ENCODE assay signal across 10 cellular contexts in the genomic region with DNA sequence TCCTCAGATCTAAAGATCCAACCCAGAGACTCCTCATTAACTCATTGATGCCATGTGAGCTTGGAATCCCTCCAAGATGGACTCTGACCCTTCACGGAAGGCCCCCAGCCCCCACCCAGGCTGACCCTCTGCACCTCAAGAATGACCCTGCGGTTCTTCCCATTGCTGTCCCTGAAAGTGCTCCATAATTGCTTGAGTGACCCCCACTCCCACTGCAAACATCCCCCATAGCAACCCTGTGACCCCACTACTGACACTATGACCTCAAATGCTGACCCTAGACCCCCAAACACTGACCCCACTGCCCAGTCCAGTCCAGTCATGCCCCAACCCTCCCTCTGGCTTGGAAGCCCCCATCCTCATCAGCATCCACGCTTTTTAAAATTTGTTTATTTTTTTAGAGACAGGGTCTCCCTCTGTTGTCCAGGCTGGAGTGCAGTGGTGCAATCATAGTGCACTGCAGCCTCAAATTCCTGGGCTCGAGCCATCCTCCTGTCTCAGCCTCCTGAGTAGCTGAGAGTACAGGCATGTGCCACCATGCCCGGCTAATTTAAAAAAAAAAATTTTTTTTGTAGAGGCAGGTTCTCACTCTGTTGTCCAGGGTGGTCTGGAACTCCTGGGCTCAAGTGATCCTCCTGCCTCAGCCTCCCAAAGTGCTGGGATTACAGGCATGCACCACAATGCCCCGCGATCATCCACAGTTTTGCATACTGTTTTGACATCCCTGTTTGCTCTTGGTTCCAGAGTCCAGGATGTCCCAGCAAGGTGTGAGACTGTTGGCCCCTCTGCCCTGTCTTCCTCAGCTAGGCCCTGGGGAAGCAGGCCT. TPM values are rescaled to one million over a fixed set of nuclear protein-coding genes. Genes with fewer than 3 reads are reported as not detected.
A peak's percentile ranks its signal among the peaks of the same experiment; 100 is the strongest.
DNase-seq lines count a peak whose midpoint lies in the region; ATAC-seq, FAIRE-seq and TF ChIP-seq lines count a peak whose summit lies in the region.
"Had no signal": no experiment of that assay in that cellular context is flagged by ENCODE, and none has a peak within 500 bp of the region (broad histone marks: within the 10 kb centered on the region; RNA-seq: fewer than 3 reads in every experiment).

No MANE protein-coding gene starts in this region.

- WGBS in H1 (ENCODE audit: extremely low coverage in 1 of 2, insufficient coverage in 1 of 2, insufficient read length in 1 of 2, insufficient replicate concordance in 2 of 2, low coverage in 1 of 2, low lambda C conversion rate in 2 of 2, missing lambda C conversion rate in 1 of 2), 2 experiments = 90% methylated on average over 7 of the region's 7 CpGs; no CpG with 5 or more reads in 1 of the 2 experiments

- no peak overlapping the region for H2BK20ac ChIP-seq in H1 (ENCODE audit: low read length)

- peak overlapping the region; percentile 44 for H4K91ac ChIP-seq in H1 (replicated peaks; ENCODE audit: insufficient read length, low read length)

- H2BK5ac ChIP-seq in H1 (ENCODE audit: low read depth, low read length) = 0 out of 2 replicates have a peak overlapping the region, but pooled peaks have one; percentile 24

- no peaks in the 10 kb centered on the region for H3K27me3 ChIP-seq in CD4-positive, CD25-positive, alpha-beta regulatory T cell (ENCODE audit: control insufficient read depth, insufficient read depth, low read length)
- peaks cover 31 to 60% (median 53%) of the 10 kb centered on the region in 4 experiments for H3K27me3 ChIP-seq in H1 (replicated peaks in 1 of 4; ENCODE audit: control insufficient read depth in 3 of 4, extremely low read depth in 1 of 4, insufficient read depth in 3 of 4, low read length in 3 of 4)
- H3K27me3 ChIP-seq in neutrophil = no peaks in the 10 kb centered on the region

- peaks cover 12% of the 10 kb centered on the region for H3K27me3 Mint-ChIP-seq in CD4-positive, CD25-positive, alpha-beta regulatory T cell

- H3K23ac ChIP-seq in H1 (ENCODE audit: insufficient read length) = no peak overlapping the region

- H3K4me1 ChIP-seq in CD4-positive, CD25-positive, alpha-beta regulatory T cell (ENCODE audit: control insufficient read depth, insufficient read depth, low read length, poor library complexity, severe bottlenecking) = peaks cover 91% of the 10 kb centered on the region
- peaks cover 0 to 27% (median 9%) of the 10 kb centered on the region in 4 experiments; a peak in 5 of 7 replicates for H3K4me1 ChIP-seq in H1 (replicated peaks in 1 of 4; ENCODE audit: control insufficient read depth in 3 of 4, insufficient read depth in 4 of 4, low read length in 3 of 4)
- H3K4me1 ChIP-seq in neutrophil (ENCODE audit: control insufficient read depth in 1 of 2, insufficient read depth in 1 of 2, low read depth in 1 of 2, low read length in 1 of 2) = peaks cover 77 to 83% of the 10 kb centered on the region in 2 experiments

- no peak for TF ChIP-seq EP300 in H1 (IDR thresholded peaks at IDR 0.05; ENCODE audit: borderline replicate concordance in 1 of 2, low read depth in 2 of 2, low read length in 2 of 2)

- H3K9ac ChIP-seq in H1 (replicated peaks in 1 of 4; ENCODE audit: extremely low read depth in 1 of 4, low read depth in 3 of 4, low read length in 3 of 4) = no peak overlapping the region

- no peak overlapping the region for H3K14ac ChIP-seq in H1 (ENCODE audit: insufficient read length)

- H4K5ac ChIP-seq in H1 (ENCODE audit: insufficient read length, low read depth, low read length) = no peak overlapping the region

- no peak for TF ChIP-seq CTCF in NB4 (IDR thresholded peaks at IDR 0.05; ENCODE audit: low read depth, low read length)
- no peak for TF ChIP-seq CTCF in H1 (IDR thresholded peaks at IDR 0.05; ENCODE audit: control extremely low read depth in 1 of 3, insufficient read depth in 1 of 3, low read depth in 1 of 3, low read length in 3 of 3)
- TF ChIP-seq CTCF in neutrophil (IDR thresholded peaks at IDR 0.05) = no peak
- TF ChIP-seq CTCF in GM13977 (IDR thresholded peaks at IDR 0.05; ENCODE audit: extremely low read depth, insufficient read depth, missing control alignments) = no peak

- peaks cover 6% of the 10 kb centered on the region; the same call in 1 of the 2 replicates for H3K23me2 ChIP-seq in H1 (ENCODE audit: low read depth, low read length)

- no peak overlapping the region for H2AFZ ChIP-seq in H1 (ENCODE audit: low read length)

- no peak for TF ChIP-seq RAD21 in H1 (IDR thresholded peaks at IDR 0.05 in 1 of 2, conservative IDR thresholded peaks at IDR 0.05 in 1 of 2; ENCODE audit: low read depth in 2 of 2, low read length in 2 of 2)

- CTCF ChIA-PET in H1 (lab: Charles Lee; ENCODE audit: partially characterized antibody) = interaction anchor here (0.5 to 2.9 kb wide), 21 partner anchors 9 to 363 kb away, joined by 3 to 16 read pairs (median 5); no protein-coding TSS in a partner anchor

- 0 out of 2 replicates have a peak overlapping the region, but pooled peaks have one; percentile 72 for H2BK15ac ChIP-seq in H1 (ENCODE audit: low read length)

- peak overlapping the region; percentile 86 to 90 (median 88) for H3K4me3 Mint-ChIP-seq in CD4-positive, CD25-positive, alpha-beta regulatory T cell

- H3K9me3 ChIP-seq in CD4-positive, CD25-positive, alpha-beta regulatory T cell (ENCODE audit: control insufficient read depth in 2 of 2, low read length in 2 of 2) = no peaks in the 10 kb centered on the region
- H3K9me3 ChIP-seq in H1 (ENCODE audit: insufficient read depth in 2 of 2, low read depth in 1 of 2, low read length in 1 of 2) = no peaks in the 10 kb centered on the region
- no peaks in the 10 kb centered on the region for H3K9me3 ChIP-seq in neutrophil

- H3K18ac ChIP-seq in H1 (ENCODE audit: extremely low read depth, low read length) = peak overlapping the region; percentile 48; the same call in 1 of the 2 replicates

- no peaks in the 10 kb centered on the region for H3K79me1 ChIP-seq in H1 (ENCODE audit: low read depth, low read length)

- H3K9me3 Mint-ChIP-seq in CD4-positive, CD25-positive, alpha-beta regulatory T cell = peaks cover 0 to 1% (median 0%) of the 10 kb centered on the region in 7 donors

- H2BK120ac ChIP-seq in H1 (replicated peaks; ENCODE audit: low read depth, low read length) = no peak overlapping the region

- peaks cover 0 to 16% of the 10 kb centered on the region in 2 experiments for H4K20me1 ChIP-seq in H1 (replicated peaks in 1 of 2; ENCODE audit: control insufficient read depth in 1 of 2, insufficient read depth in 2 of 2, low read length in 2 of 2)

- peak overlapping the region; percentile 87 for H3K27ac ChIP-seq in CD4-positive, CD25-positive, alpha-beta regulatory T cell (ENCODE audit: insufficient read depth, low read length, poor library complexity, severe bottlenecking)
- H3K27ac ChIP-seq in H1 (ENCODE audit: low read depth, low read length) (no peak overlapping the region), neutrophil (peak overlapping the region; percentile 99)

- H3K36me3 ChIP-seq in CD4-positive, CD25-positive, alpha-beta regulatory T cell (ENCODE audit: control insufficient read depth, insufficient read depth, low read length) = no peaks in the 10 kb centered on the region
- no peaks in the 10 kb centered on the region for H3K36me3 ChIP-seq in H1 (ENCODE audit: control insufficient read depth in 2 of 4, insufficient read depth in 4 of 4, low read length in 3 of 4)
- peaks cover 14% of the 10 kb centered on the region for H3K36me3 ChIP-seq in neutrophil

- H3K79me2 ChIP-seq in H1 (ENCODE audit: control insufficient read depth in 1 of 2, insufficient read depth in 2 of 2, low read length in 2 of 2) = no peaks in the 10 kb centered on the region

- no peak for FAIRE-seq in H1 (lab: Jason Lieb, UNC)

- H3K4ac ChIP-seq in H1 (replicated peaks; ENCODE audit: insufficient read length, low read depth, low read length) = no peak overlapping the region

- H2BK12ac ChIP-seq in H1 (ENCODE audit: low read depth, low read length) = peak overlapping the region; percentile 68; the same call in 1 of the 2 replicates

- ATAC-seq in CD4-positive, CD25-positive, alpha-beta regulatory T cell (ENCODE audit: low read depth in 2 of 2) = no peak
- no peak for ATAC-seq in HG02884 (IDR thresholded peaks at IDR 0.05; ENCODE audit: unreplicated experiment)

- peak overlapping the region; percentile 42 to 63; a peak in 1 of 4 replicates for H3K4me2 ChIP-seq in H1 (ENCODE audit: insufficient read depth in 1 of 2, low read depth in 2 of 2, low read length in 2 of 2)

- H4K8ac ChIP-seq in H1 (ENCODE audit: extremely low read depth, insufficient read depth, low read length) = no peak overlapping the region; the same call in 1 of the 2 replicates

- in situ Hi-C loops in GM13977 (cut with MboI; ENCODE audit: low pct_unique_long_range_greater_than_20kb, low sequenced_read_pairs, unreplicated experiment) = no loop called here

- POLR2A ChIA-PET in H1 (lab: Charles Lee; ENCODE audit: partially characterized antibody) = interaction anchor here (0.8 to 11.6 kb wide), 6 partner anchors 8 to 74 kb away, joined by 3 to 141 read pairs (median 6); partner anchors contain the start of genes NACC1 and TRMT1

- no peak overlapping the region for H3K56ac ChIP-seq in H1 (replicated peaks; ENCODE audit: insufficient read length, low read depth, low read length)

- peaks cover 6% of the 10 kb centered on the region for H3K36me3 Mint-ChIP-seq in CD4-positive, CD25-positive, alpha-beta regulatory T cell

- peak overlapping the region; percentile 67 for H3K4me3 ChIP-seq in CD4-positive, CD25-positive, alpha-beta regulatory T cell (ENCODE audit: low read depth, low read length)
- H3K4me3 ChIP-seq in NB4 (ENCODE audit: low read depth, low read length) (peak overlapping the region; percentile 98), H1 (ENCODE audit: extremely low read depth in 1 of 4, insufficient read depth in 2 of 4, low read depth in 3 of 4, low read length in 4 of 4) (peak overlapping the region in 2 of 4 experiments; percentile 36 to 55; a peak in 2 of 8 replicates), neutrophil (ENCODE audit: low read depth in 1 of 2, low read length in 1 of 2) (peak overlapping the region; percentile 93 to 95)

- no peak for DNase-seq in CD4-positive, CD25-positive, alpha-beta regulatory T cell
- DNase-seq in NB4 (ENCODE audit: low read depth) = no peak
- DNase-seq in H1 (ENCODE audit: low read depth in 1 of 2, low spot score in 2 of 2) = no peak
- DNase-seq in NCI-H2196 treated with DMSO at 0.1 percent for 48 hours (lab: John Stamatoyannopoulos, UW; ENCODE audit: unreplicated experiment) = no peak
- DNase-seq in GM13977 (ENCODE audit: low spot score) = no peak
- DNase-seq in NCI-H2081 (lab: John Stamatoyannopoulos, UW) = no peak
- DNase-seq: activated gamma-delta T cell treated with Interleukin-2 at 50 U/mL for 16 hours; NK-92 treated with Interleukin-12 subunit alpha and Interleukin-12 subunit beta, amount 100 ng/mL, for 24 hours had no signal

- H2AK5ac ChIP-seq in H1 (ENCODE audit: low read depth, low read length) = no peak overlapping the region; the same call in 1 of the 2 replicates

- H3K27ac Mint-ChIP-seq in CD4-positive, CD25-positive, alpha-beta regulatory T cell = peak overlapping the region; percentile 83 to 95 (median 88)

- TF ChIP-seq POLR2A in NB4 (IDR thresholded peaks at IDR 0.05; ENCODE audit: extremely low read depth, insufficient read length) (no peak), H1 (IDR thresholded peaks at IDR 0.05; ENCODE audit: control extremely low read depth in 1 of 2, low read depth in 2 of 2, low read length in 2 of 2) (no peak)

- H3K4me1 Mint-ChIP-seq in CD4-positive, CD25-positive, alpha-beta regulatory T cell = peaks cover 5 to 63% (median 28%) of the 10 kb centered on the region in 4 donors

RNA-seq across cellular contexts. Expression of gene LYL1, which starts 0.9 kb away (rescaled TPM):
- total RNA-seq in CD4-positive, CD25-positive, alpha-beta regulatory T cell = 8.7 TPM
- 10 to 100 TPM in 1 of 4 donors, 1 to 10 TPM in 3; 6.5 to 14.2 (median 7.5) TPM for polyA plus RNA-seq in CD4-positive, CD25-positive, alpha-beta regulatory T cell
- total RNA-seq in H1 (2021; fragmentation: NEBNext Ultra II Directional; extraction: Animal tissue kit (Norgen Biotek cat#: 25700)) = 0.58 and 0.65 TPM in 2 replicates
- polyA plus RNA-seq in H1 (2011; rRNA removed) = 0.76 and 1.0 TPM in 2 replicates
- 0.62 TPM for polyA plus RNA-seq in H1 (2011; cell fraction: cytosol; rRNA removed)
- polyA plus RNA-seq in H1 (2011; cell fraction: nucleus; rRNA removed) = 0.78 TPM
- 0.23 to 0.67 TPM (median 0.39 TPM) in 4 replicates for polyA plus RNA-seq in H1 (2012, experiment 1 of 2)
- polyA plus RNA-seq in H1 (2012, experiment 2 of 2) = 0.26 TPM
- 0.65 TPM for polyA plus RNA-seq in H1 (2013, experiment 1 of 2)
- polyA plus RNA-seq in H1 (2013, experiment 2 of 2) = 0.52 TPM
- polyA minus RNA-seq in H1 (2011; rRNA and poly(A)+ RNA removed) = 0.10 TPM in 1 of 2 replicates, not detected in the other
- polyA minus RNA-seq in H1 (2011; cell fraction: cytosol; rRNA and poly(A)+ RNA removed) = 1.2 TPM
- polyA minus RNA-seq in H1 (2011; cell fraction: nucleus; rRNA and poly(A)+ RNA removed) = 0.40 TPM

RNA-seq across cellular contexts. Expression of gene TRMT1, which starts 14.7 kb away (rescaled TPM):
- total RNA-seq in CD4-positive, CD25-positive, alpha-beta regulatory T cell = 57.6 TPM
- polyA plus RNA-seq in CD4-positive, CD25-positive, alpha-beta regulatory T cell = 10 to 100 TPM; 16.0 to 22.3 (median 19.9) TPM
- total RNA-seq in H1 (2021; fragmentation: NEBNext Ultra II Directional; extraction: Animal tissue kit (Norgen Biotek cat#: 25700)) = 96.6 and 99.3 TPM in 2 replicates
- polyA plus RNA-seq in H1 (2011; rRNA removed) = 77.4 and 118 TPM in 2 replicates
- 94.9 TPM for polyA plus RNA-seq in H1 (2011; cell fraction: cytosol; rRNA removed)
- 298 TPM for polyA plus RNA-seq in H1 (2011; cell fraction: nucleus; rRNA removed)
- 66.0 to 95.2 TPM (median 84.7 TPM) in 4 replicates for polyA plus RNA-seq in H1 (2012, experiment 1 of 2)
- polyA plus RNA-seq in H1 (2012, experiment 2 of 2) = 75.5 TPM
- polyA plus RNA-seq in H1 (2013, experiment 1 of 2) = 69.1 TPM
- polyA plus RNA-seq in H1 (2013, experiment 2 of 2) = 65.4 TPM
- polyA minus RNA-seq in H1 (2011; rRNA and poly(A)+ RNA removed) = 38.6 and 46.1 TPM in 2 replicates
- 52.8 TPM for polyA minus RNA-seq in H1 (2011; cell fraction: cytosol; rRNA and poly(A)+ RNA removed)
- polyA minus RNA-seq in H1 (2011; cell fraction: nucleus; rRNA and poly(A)+ RNA removed) = 64.4 TPM

RNA-seq across cellular contexts. Expression of gene NACC1, which starts 16.3 kb away (rescaled TPM):
- 25.4 TPM for total RNA-seq in CD4-positive, CD25-positive, alpha-beta regulatory T cell
- 1 to 10 TPM in 2 of 4 donors, under 1 TPM in 2; 0.71 to 2.5 (median 1.2) TPM for polyA plus RNA-seq in CD4-positive, CD25-positive, alpha-beta regulatory T cell
- 226 and 234 TPM in 2 replicates for total RNA-seq in H1 (2021; fragmentation: NEBNext Ultra II Directional; extraction: Animal tissue kit (Norgen Biotek cat#: 25700))
- polyA plus RNA-seq in H1 (2011; rRNA removed) = 301 and 541 TPM in 2 replicates
- polyA plus RNA-seq in H1 (2011; cell fraction: cytosol; rRNA removed) = 204 TPM
- polyA plus RNA-seq in H1 (2011; cell fraction: nucleus; rRNA removed) = 367 TPM
- 72.2 to 138 TPM (median 120 TPM) in 4 replicates for polyA plus RNA-seq in H1 (2012, experiment 1 of 2)
- 144 TPM for polyA plus RNA-seq in H1 (2012, experiment 2 of 2)
- 169 TPM for polyA plus RNA-seq in H1 (2013, experiment 1 of 2)
- polyA plus RNA-seq in H1 (2013, experiment 2 of 2) = 186 TPM
- 150 and 197 TPM in 2 replicates for polyA minus RNA-seq in H1 (2011; rRNA and poly(A)+ RNA removed)
- 187 TPM for polyA minus RNA-seq in H1 (2011; cell fraction: cytosol; rRNA and poly(A)+ RNA removed)
- 126 TPM for polyA minus RNA-seq in H1 (2011; cell fraction: nucleus; rRNA and poly(A)+ RNA removed)

RNA-seq across cellular contexts. Expression of gene STX10, which starts 48.4 kb away (rescaled TPM):
- total RNA-seq in CD4-positive, CD25-positive, alpha-beta regulatory T cell = 56.5 TPM
- polyA plus RNA-seq in CD4-positive, CD25-positive, alpha-beta regulatory T cell = 10 to 100 TPM; 52.4 to 68.2 (median 58.9) TPM
- total RNA-seq in H1 (2021; fragmentation: NEBNext Ultra II Directional; extraction: Animal tissue kit (Norgen Biotek cat#: 25700)) = 50.8 and 53.0 TPM in 2 replicates
- polyA plus RNA-seq in H1 (2011; rRNA removed) = 80.1 and 86.8 TPM in 2 replicates
- polyA plus RNA-seq in H1 (2011; cell fraction: cytosol; rRNA removed) = 88.9 TPM
- 146 TPM for polyA plus RNA-seq in H1 (2011; cell fraction: nucleus; rRNA removed)
- 58.8 to 94.1 TPM (median 80.2 TPM) in 4 replicates for polyA plus RNA-seq in H1 (2012, experiment 1 of 2)
- polyA plus RNA-seq in H1 (2012, experiment 2 of 2) = 81.1 TPM
- polyA plus RNA-seq in H1 (2013, experiment 1 of 2) = 48.9 TPM
- 49.5 TPM for polyA plus RNA-seq in H1 (2013, experiment 2 of 2)
- polyA minus RNA-seq in H1 (2011; rRNA and poly(A)+ RNA removed) = 44.8 and 47.0 TPM in 2 replicates
- 40.2 TPM for polyA minus RNA-seq in H1 (2011; cell fraction: cytosol; rRNA and poly(A)+ RNA removed)
- 36.6 TPM for polyA minus RNA-seq in H1 (2011; cell fraction: nucleus; rRNA and poly(A)+ RNA removed)

RNA-seq across cellular contexts. Expression of gene IER2, which starts 48.4 kb away (rescaled TPM):
- 478 TPM for total RNA-seq in CD4-positive, CD25-positive, alpha-beta regulatory T cell
- 100 to 1,000 TPM; 144 to 234 (median 197) TPM for polyA plus RNA-seq in CD4-positive, CD25-positive, alpha-beta regulatory T cell
- total RNA-seq in H1 (2021; fragmentation: NEBNext Ultra II Directional; extraction: Animal tissue kit (Norgen Biotek cat#: 25700)) = 137 and 138 TPM in 2 replicates
- 84.5 and 151 TPM in 2 replicates for polyA plus RNA-seq in H1 (2011; rRNA removed)
- polyA plus RNA-seq in H1 (2011; cell fraction: cytosol; rRNA removed) = 66.0 TPM
- polyA plus RNA-seq in H1 (2011; cell fraction: nucleus; rRNA removed) = 110 TPM
- 106 to 120 TPM (median 111 TPM) in 4 replicates for polyA plus RNA-seq in H1 (2012, experiment 1 of 2)
- 92.0 TPM for polyA plus RNA-seq in H1 (2012, experiment 2 of 2)
- polyA plus RNA-seq in H1 (2013, experiment 1 of 2) = 105 TPM
- 105 TPM for polyA plus RNA-seq in H1 (2013, experiment 2 of 2)
- 6.0 and 9.9 TPM in 2 replicates for polyA minus RNA-seq in H1 (2011; rRNA and poly(A)+ RNA removed)
- 33.4 TPM for polyA minus RNA-seq in H1 (2011; cell fraction: cytosol; rRNA and poly(A)+ RNA removed)
- polyA minus RNA-seq in H1 (2011; cell fraction: nucleus; rRNA and poly(A)+ RNA removed) = 81.9 TPM
